19 cellular contexts compared by ENCODE assay signal in genomic region chr2:128284037-128284441, GRCh38. TPM values are rescaled to one million over a fixed set of nuclear protein-coding genes. Genes with fewer than 3 reads are reported as not detected.
A peak's percentile ranks its signal among the peaks of the same experiment; 100 is the strongest.
DNase-seq lines count a peak whose midpoint lies in the region; ATAC-seq and TF ChIP-seq lines count a peak whose summit lies in the region.
"Had no signal": no experiment of that assay in that cellular context is flagged by ENCODE, and none has a peak within 500 bp of the region (broad histone marks: within the 10 kb centered on the region; RNA-seq: fewer than 3 reads in every experiment).

No MANE protein-coding gene starts in this region.

- TF ChIP-seq CTCF in right atrium auricular region (IDR thresholded peaks at IDR 0.05), result no peak
- TF ChIP-seq CTCF in mesothelial cell of epicardium (IDR thresholded peaks at IDR 0.05; ENCODE audit: unreplicated experiment), result no peak

- H3K9ac ChIP-seq in GM23248, result no peak overlapping the region

- 85% methylated on average over 7 of the region's 7 CpGs for WGBS in right cardiac atrium
- 65 to 68% methylated on average over 4 to 7 of the region's 7 CpGs for WGBS in GM23248 (ENCODE audit: low coverage in 1 of 2, low lambda C conversion rate in 2 of 2, missing lambda C conversion rate in 2 of 2), 2 experiments

- no peaks in the 10 kb centered on the region for H3K9me3 ChIP-seq in right cardiac atrium (ENCODE audit: control insufficient read depth, low read length)
- H3K9me3 ChIP-seq in right atrium auricular region, result no peaks in the 10 kb centered on the region
- H3K9me3 ChIP-seq in GM23248 (ENCODE audit: low read depth), result no peaks in the 10 kb centered on the region
- H3K9me3 ChIP-seq: SJSA1 had no signal

- H3K4me1 Mint-ChIP-seq in central memory CD8-positive, alpha-beta T cell, result peaks cover 25% of the 10 kb centered on the region
- H3K4me1 Mint-ChIP-seq in mesothelial cell of epicardium, result peaks cover 22% of the 10 kb centered on the region
- peaks cover 35% of the 10 kb centered on the region for H3K4me1 Mint-ChIP-seq in stimulated activated effector memory CD8-positive, alpha-beta T cell treated with anti-CD3 and anti-CD28 coated beads, Interleukin-12 subunit alpha, Interleukin-12 subunit beta, amount 100 ng/mL, for 72 hours

- H3K4me3 ChIP-seq in right cardiac atrium (ENCODE audit: low read length), result no peak overlapping the region
- no peak overlapping the region for H3K4me3 ChIP-seq in right atrium auricular region
- H3K4me3 ChIP-seq in GM23248, result no peak overlapping the region
- H3K4me3 ChIP-seq: SJSA1 had no signal

- ATAC-seq in right cardiac atrium, result no peak
- no peak for ATAC-seq in central memory CD8-positive, alpha-beta T cell (replicated peaks; ENCODE audit: extremely low read depth, poor library complexity, severe bottlenecking)
- ATAC-seq in stimulated activated effector memory CD8-positive, alpha-beta T cell treated with anti-CD3 and anti-CD28 coated beads, Interleukin-12 subunit alpha, Interleukin-12 subunit beta, amount 100 ng/mL, for 72 hours, result no peak
- ATAC-seq in HG02884 (IDR thresholded peaks at IDR 0.05; ENCODE audit: unreplicated experiment), result no peak
- ATAC-seq: PC-3 had no signal

- H3K36me3 ChIP-seq in right atrium auricular region (no peaks in the 10 kb centered on the region), GM23248 (ENCODE audit: low read depth) (no peaks in the 10 kb centered on the region)

- H3K36me3 Mint-ChIP-seq in central memory CD8-positive, alpha-beta T cell (ENCODE audit: insufficient read depth), result peaks cover 1% of the 10 kb centered on the region
- H3K36me3 Mint-ChIP-seq in mesothelial cell of epicardium, result peaks cover 3% of the 10 kb centered on the region
- no peaks in the 10 kb centered on the region for H3K36me3 Mint-ChIP-seq in stimulated activated effector memory CD8-positive, alpha-beta T cell treated with anti-CD3 and anti-CD28 coated beads, Interleukin-12 subunit alpha, Interleukin-12 subunit beta, amount 100 ng/mL, for 72 hours

- peaks cover 15% of the 10 kb centered on the region for H3K79me2 ChIP-seq in GM23248 (ENCODE audit: insufficient read depth)

- H3K9me3 Mint-ChIP-seq in central memory CD8-positive, alpha-beta T cell, result no peaks in the 10 kb centered on the region
- no peaks in the 10 kb centered on the region for H3K9me3 Mint-ChIP-seq in mesothelial cell of epicardium
- H3K9me3 Mint-ChIP-seq in stimulated activated effector memory CD8-positive, alpha-beta T cell treated with anti-CD3 and anti-CD28 coated beads, Interleukin-12 subunit alpha, Interleukin-12 subunit beta, amount 100 ng/mL, for 72 hours, result no peaks in the 10 kb centered on the region

- H3K27me3 ChIP-seq in right cardiac atrium (ENCODE audit: control insufficient read depth, insufficient read depth), result no peaks in the 10 kb centered on the region
- no peaks in the 10 kb centered on the region for H3K27me3 ChIP-seq in right atrium auricular region
- no peaks in the 10 kb centered on the region for H3K27me3 ChIP-seq in GM23248 (replicated peaks; ENCODE audit: insufficient read depth)
- H3K27me3 ChIP-seq: SJSA1 had no signal

- no peak overlapping the region for H2AFZ ChIP-seq in GM23248

- in situ Hi-C loops in GM23248 (cut with MboI), result no loop called here

- H3K9me2 ChIP-seq in GM23248 (ENCODE audit: insufficient read depth), result no peaks in the 10 kb centered on the region

- H3K27ac Mint-ChIP-seq in central memory CD8-positive, alpha-beta T cell (ENCODE audit: low read depth), result peak overlapping the region; percentile 51
- peak overlapping the region; percentile 21 for H3K27ac Mint-ChIP-seq in mesothelial cell of epicardium
- H3K27ac Mint-ChIP-seq in stimulated activated effector memory CD8-positive, alpha-beta T cell treated with anti-CD3 and anti-CD28 coated beads, Interleukin-12 subunit alpha, Interleukin-12 subunit beta, amount 100 ng/mL, for 72 hours, result peak overlapping the region; percentile 74

- peak; percentile 7 to 50 (median 26) for DNase-seq in right cardiac atrium
- no peak for DNase-seq in right atrium auricular region (ENCODE audit: low spot score)
- DNase-seq in central memory CD8-positive, alpha-beta T cell (ENCODE audit: low spot score in 2 of 2), result no peak
- no peak for DNase-seq in mesothelial cell of epicardium (ENCODE audit: low spot score in 2 of 2, unreplicated experiment in 2 of 2)
- DNase-seq in stimulated activated effector memory CD8-positive, alpha-beta T cell treated with anti-CD3 and anti-CD28 coated beads, Interleukin-12 subunit alpha, Interleukin-12 subunit beta, amount 100 ng/mL, for 72 hours (ENCODE audit: low spot score in 2 of 2), result no peak
- no peak for DNase-seq in GM23248
- no peak for DNase-seq in amniotic stem cell (lab: John Stamatoyannopoulos, UW)
- DNase-seq: DMS79, IMR-90, NCI-H1417 treated with DMSO at 0.1 percent for 48 hours, NCI-H1930, NCI-H345, NCI-H524 treated with DMSO at 0.1 percent for 48 hours, PC-3, RPMI8226 had no signal

- H4K20me1 ChIP-seq in GM23248 (ENCODE audit: insufficient read depth), result no peaks in the 10 kb centered on the region

- H3F3A ChIP-seq in GM23248 (ENCODE audit: insufficient read depth), result no peaks in the 10 kb centered on the region

- peaks cover 22% of the 10 kb centered on the region for H3K4me1 ChIP-seq in right cardiac atrium (ENCODE audit: control insufficient read depth, insufficient read depth, low read length)
- H3K4me1 ChIP-seq in right atrium auricular region, result peaks cover 0 to 60% of the 10 kb centered on the region in 2 donors
- no peaks in the 10 kb centered on the region for H3K4me1 ChIP-seq in GM23248 (ENCODE audit: insufficient read depth)

- no peaks in the 10 kb centered on the region for H3K27me3 Mint-ChIP-seq in central memory CD8-positive, alpha-beta T cell
- H3K27me3 Mint-ChIP-seq in mesothelial cell of epicardium (ENCODE audit: low read depth), result no peaks in the 10 kb centered on the region

- no peak overlapping the region for H3K4me3 Mint-ChIP-seq in central memory CD8-positive, alpha-beta T cell
- no peak overlapping the region for H3K4me3 Mint-ChIP-seq in mesothelial cell of epicardium
- H3K4me3 Mint-ChIP-seq in stimulated activated effector memory CD8-positive, alpha-beta T cell treated with anti-CD3 and anti-CD28 coated beads, Interleukin-12 subunit alpha, Interleukin-12 subunit beta, amount 100 ng/mL, for 72 hours, result no peak overlapping the region

- H3K27ac ChIP-seq in right cardiac atrium (ENCODE audit: low read length) (no peak overlapping the region), right atrium auricular region (no peak overlapping the region), GM23248 (no peak overlapping the region)
- H3K27ac ChIP-seq: C4-2B, HL-60, SJSA1 had no signal

- intact Hi-C loops in right cardiac atrium (cut with DNase I), result no loop called here

- no peak overlapping the region for H3K4me2 ChIP-seq in GM23248 (ENCODE audit: unreplicated experiment)

RNA-seq across cellular contexts. Expression of gene HS6ST1, which starts 34.6 kb away (rescaled TPM):
- total RNA-seq in right cardiac atrium, result 10 to 100 TPM; 13.3 to 28.4 (median 21.1) TPM
- 19.8 TPM for polyA plus RNA-seq in right cardiac atrium
- total RNA-seq in right atrium auricular region, result 10 to 100 TPM; 19.0 to 25.8 TPM
- 139 to 141 TPM (median 141 TPM) in 3 replicates for total RNA-seq in mesothelial cell of epicardium
- 27.3 and 35.8 TPM in 2 replicates for total RNA-seq in GM23248 (2014; rRNA removed; shearing (Covaris generic))
- 3.3 and 4.0 TPM in 2 replicates for polyA plus RNA-seq in GM23248 (2016; fragmentation: Nextera tagmentation; extraction: Ambion mirVana)

Comparison
In these comparisons a context has a peak if more than half of its experiments do, and no peak if none do; other contexts are left out.
1. DNase-seq: peak in right cardiac atrium (3 of 3); none in right atrium auricular region (single experiment), central memory CD8-positive, alpha-beta T cell (0 of 2), mesothelial cell of epicardium (0 of 2), stimulated activated effector memory CD8-positive, alpha-beta T cell treated with anti-CD3 and anti-CD28 coated beads, Interleukin-12 subunit alpha, Interleukin-12 subunit beta, amount 100 ng/mL, for 72 hours (0 of 2), GM23248 (single experiment) and amniotic stem cell (single experiment).
2. H3K27ac Mint-ChIP-seq: peak in every context shown above with its lines; median percentile 74 in stimulated activated effector memory CD8-positive, alpha-beta T cell treated with anti-CD3 and anti-CD28 coated beads, Interleukin-12 subunit alpha, Interleukin-12 subunit beta, amount 100 ng/mL, for 72 hours; 51 in central memory CD8-positive, alpha-beta T cell; 21 in mesothelial cell of epicardium.